Comparison of ENCODE assay signal across 17 cellular contexts in the genomic region with DNA sequence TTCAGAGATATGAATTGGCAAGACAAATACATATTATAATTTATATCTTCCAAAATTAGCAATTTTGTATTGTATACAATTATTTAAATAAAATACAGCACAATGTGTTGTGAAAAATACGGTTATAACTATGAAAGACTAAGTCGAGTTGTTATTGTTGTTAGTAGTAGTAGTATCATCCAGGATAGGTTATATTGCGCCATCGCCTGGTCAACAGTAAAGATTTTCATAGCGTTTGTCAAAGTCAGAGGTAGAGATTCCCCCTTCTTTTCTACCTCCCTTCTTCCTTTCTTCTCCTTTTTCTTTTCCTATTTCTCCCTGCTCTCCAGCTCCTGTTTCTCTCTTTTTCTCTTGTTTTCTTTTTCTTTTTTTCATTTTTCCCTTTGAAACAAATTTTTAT.
A peak's percentile ranks its signal among the peaks of the same experiment; 100 is the strongest.
DNase-seq lines count a peak whose midpoint lies in the region; FAIRE-seq and TF ChIP-seq lines count a peak whose summit lies in the region.
"Had no signal": no experiment of that assay in that cellular context is flagged by ENCODE, and none has a peak within 500 bp of the region (broad histone marks: within the 10 kb centered on the region; RNA-seq: fewer than 3 reads in every experiment).

No MANE protein-coding gene starts in this region.

- H2BK12ac ChIP-seq in mesenchymal stem cell (ENCODE audit: low read length in 2 of 2), result no peak overlapping the region

- H3K9me3 Mint-ChIP-seq in immature natural killer cell, result peaks cover 9 to 31% (median 14%) of the 10 kb centered on the region in 6 donors

- DNase-seq in EL (peak; percentile 19), LHCN-M2 (ENCODE audit: low read depth) (peak; percentile 19), astrocyte of the spinal cord (ENCODE audit: low read depth, low spot score) (peak; percentile 44), mesenchymal stem cell (peak; percentile 20), GM12892 (ENCODE audit: insufficient read length) (no peak), immature natural killer cell (no peak), MM.1S (no peak)
- DNase-seq in activated effector memory CD4-positive, alpha-beta T cell treated with Interleukin-2 at 50 U/mL for 16 hours, result no peak
- DNase-seq: activated CD4-positive, alpha-beta T cell treated with anti-CD3 and anti-CD28 coated beads, Interleukin-2, amount 10 ng/mL, durations not matched to agents 7 days and 5 days; activated naive CD4-positive, alpha-beta T cell; cortex of kidney; heart left ventricle; midbrain; sigmoid colon; upper lobe of right lung had no signal

- H3K14ac ChIP-seq in mesenchymal stem cell (ENCODE audit: low read length in 2 of 2), result no peak overlapping the region

- no peaks in the 10 kb centered on the region for H3K9me2 ChIP-seq in MM.1S (replicated peaks; ENCODE audit: insufficient read depth, low read length)

- H3K79me1 ChIP-seq in mesenchymal stem cell (replicated peaks; ENCODE audit: low read length, poor library complexity, severe bottlenecking), result no peaks in the 10 kb centered on the region

- no peak overlapping the region for H2BK120ac ChIP-seq in mesenchymal stem cell (ENCODE audit: low read depth, low read length)

- H3F3A ChIP-seq in MM.1S (ENCODE audit: insufficient read depth, low read length), result no peaks in the 10 kb centered on the region

- no peak overlapping the region for H2BK15ac ChIP-seq in mesenchymal stem cell (ENCODE audit: low read depth, poor library complexity, severe bottlenecking)

- no peaks in the 10 kb centered on the region for H3K4me1 Mint-ChIP-seq in immature natural killer cell
- H3K4me1 Mint-ChIP-seq: activated CD4-positive, alpha-beta T cell treated with anti-CD3 and anti-CD28 coated beads, Interleukin-2, amount 10 ng/mL, durations not matched to agents 7 days and 5 days had no signal

- H3K4me1 ChIP-seq in mesenchymal stem cell (ENCODE audit: control insufficient read depth, insufficient read depth, low read depth, low read length) (no peaks in the 10 kb centered on the region), MM.1S (ENCODE audit: low read length) (no peaks in the 10 kb centered on the region)
- H3K4me1 ChIP-seq: Caco-2, heart left ventricle, sigmoid colon, upper lobe of right lung had no signal

- no peak overlapping the region for H3K23ac ChIP-seq in mesenchymal stem cell (ENCODE audit: low read length in 2 of 2)

- H4K8ac ChIP-seq in mesenchymal stem cell (ENCODE audit: low read length), result no peak overlapping the region

- no peak overlapping the region for H3K18ac ChIP-seq in mesenchymal stem cell (ENCODE audit: low read depth in 1 of 2, low read length in 2 of 2)

- H2AFZ ChIP-seq in mesenchymal stem cell (ENCODE audit: low read depth, low read length) (no peak overlapping the region), MM.1S (ENCODE audit: low read length) (no peak overlapping the region)

- no peak overlapping the region for H3K27ac Mint-ChIP-seq in immature natural killer cell
- H3K27ac Mint-ChIP-seq: activated CD4-positive, alpha-beta T cell treated with anti-CD3 and anti-CD28 coated beads, Interleukin-2, amount 10 ng/mL, durations not matched to agents 7 days and 5 days had no signal

- H2BK5ac ChIP-seq in mesenchymal stem cell (ENCODE audit: low read depth, low read length, poor library complexity, severe bottlenecking), result no peak overlapping the region

- H2AK5ac ChIP-seq in mesenchymal stem cell (ENCODE audit: low read length, severe bottlenecking), result no peak overlapping the region

- H3K9me3 ChIP-seq in mesenchymal stem cell (ENCODE audit: control insufficient read depth, low read length), result peaks cover 24% of the 10 kb centered on the region
- H3K9me3 ChIP-seq in MM.1S (replicated peaks; ENCODE audit: insufficient read depth, low read length), result no peaks in the 10 kb centered on the region
- H3K9me3 ChIP-seq: Caco-2, upper lobe of right lung had no signal

- H3K27ac ChIP-seq in mesenchymal stem cell (ENCODE audit: low read length, poor library complexity, severe bottlenecking), result no peak overlapping the region
- H3K27ac ChIP-seq in MM.1S (ENCODE audit: low read length), result no peak overlapping the region
- H3K27ac ChIP-seq: heart left ventricle, sigmoid colon, upper lobe of right lung had no signal

- TF ChIP-seq CTCF in astrocyte of the spinal cord (IDR thresholded peaks at IDR 0.05; ENCODE audit: low read depth, low read length) (peak; percentile 36), MM.1S (IDR thresholded peaks at IDR 0.05; ENCODE audit: low read length) (no peak)

- no peaks in the 10 kb centered on the region for H3K79me2 ChIP-seq in MM.1S (ENCODE audit: low read length)

- H3K27me3 ChIP-seq in mesenchymal stem cell (ENCODE audit: control insufficient read depth in 1 of 2, insufficient read depth in 1 of 2, low read length in 2 of 2) (no peaks in the 10 kb centered on the region), MM.1S (replicated peaks; ENCODE audit: insufficient read depth, low read length) (no peaks in the 10 kb centered on the region)
- H3K27me3 ChIP-seq: heart left ventricle, sigmoid colon, upper lobe of right lung had no signal

- FAIRE-seq in GM12892 (lab: Jason Lieb, UNC), result no peak
- FAIRE-seq: GM18507 had no signal

- H3K4me3 Mint-ChIP-seq in immature natural killer cell, result no peak overlapping the region
- H3K4me3 Mint-ChIP-seq: activated CD4-positive, alpha-beta T cell treated with anti-CD3 and anti-CD28 coated beads, Interleukin-2, amount 10 ng/mL, durations not matched to agents 7 days and 5 days had no signal

- H3K36me3 ChIP-seq in mesenchymal stem cell (ENCODE audit: control insufficient read depth in 1 of 2, insufficient read depth in 2 of 2, low read depth in 1 of 2, low read length in 2 of 2) (no peaks in the 10 kb centered on the region), MM.1S (replicated peaks; ENCODE audit: insufficient read depth, low read length) (no peaks in the 10 kb centered on the region)
- H3K36me3 ChIP-seq: heart left ventricle, sigmoid colon, upper lobe of right lung had no signal

- WGBS in mesenchymal stem cell, result 25% methylated on average over 3 of the region's 5 CpGs

- H3K27me3 Mint-ChIP-seq in immature natural killer cell (ENCODE audit: low read depth in 3 of 3), result no peaks in the 10 kb centered on the region
- H3K27me3 Mint-ChIP-seq: activated CD4-positive, alpha-beta T cell treated with anti-CD3 and anti-CD28 coated beads, Interleukin-2, amount 10 ng/mL, durations not matched to agents 7 days and 5 days had no signal

- TF ChIP-seq POLR2A in GM12892 (IDR thresholded peaks at IDR 0.05; ENCODE audit: low read depth, low read length), result no peak

- no peaks in the 10 kb centered on the region for H4K20me1 ChIP-seq in MM.1S (ENCODE audit: insufficient read depth, low read length)

- no peak overlapping the region for H3K4me2 ChIP-seq in mesenchymal stem cell (ENCODE audit: low read length, poor library complexity, severe bottlenecking)
- H3K4me2 ChIP-seq in MM.1S (ENCODE audit: low read depth, low read length), result no peak overlapping the region

- H3K4me3 ChIP-seq in astrocyte of the spinal cord (ENCODE audit: low read depth, low read length), result no peak overlapping the region
- no peak overlapping the region for H3K4me3 ChIP-seq in mesenchymal stem cell (ENCODE audit: insufficient read depth in 1 of 2, low read depth in 1 of 2, low read length in 2 of 2)
- no peak overlapping the region for H3K4me3 ChIP-seq in MM.1S (ENCODE audit: low read length)
- H3K4me3 ChIP-seq: heart left ventricle, sigmoid colon, upper lobe of right lung had no signal

- H3K4ac ChIP-seq in mesenchymal stem cell (ENCODE audit: low read depth in 1 of 2, low read length in 2 of 2), result no peak overlapping the region

- in situ Hi-C loops in astrocyte of the spinal cord (cut with HindIII; ENCODE audit: low sequenced_read_pairs), result no loop called here

- H3K9ac ChIP-seq in mesenchymal stem cell (ENCODE audit: low read length) (no peak overlapping the region), MM.1S (ENCODE audit: low read length) (no peak overlapping the region)

- H3K36me3 Mint-ChIP-seq in immature natural killer cell, result no peaks in the 10 kb centered on the region

- H4K91ac ChIP-seq in mesenchymal stem cell (ENCODE audit: low read length), result no peak overlapping the region

Comparison
In these comparisons a context has a peak if more than half of its experiments do, and no peak if none do; other contexts are left out.
1. DNase-seq: peak in EL (single experiment), LHCN-M2 (single experiment), astrocyte of the spinal cord (single experiment) and mesenchymal stem cell (single experiment); none in GM12892 (single experiment), immature natural killer cell (0 of 3), activated effector memory CD4-positive, alpha-beta T cell treated with Interleukin-2 at 50 U/mL for 16 hours (single experiment) and MM.1S (single experiment).